1 cellular context compared by ENCODE assay signal in the genomic region with DNA sequence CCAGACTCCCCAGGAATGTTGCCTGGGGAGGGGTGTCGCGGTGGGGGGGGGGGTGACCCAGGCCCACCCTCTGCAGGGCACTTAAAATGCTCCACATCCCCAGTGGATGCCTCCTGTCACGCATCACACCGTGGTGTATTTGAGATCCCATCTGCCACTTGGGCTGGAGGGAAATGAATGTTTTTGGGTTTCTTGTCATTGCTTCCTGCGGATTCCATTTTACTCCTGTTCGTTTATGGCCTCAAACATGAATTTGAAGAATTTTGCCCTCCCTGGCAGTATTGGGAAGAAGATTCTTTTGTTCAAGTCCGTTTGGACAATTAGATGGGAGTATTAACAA.
TF ChIP-seq lines count a peak whose summit lies in the region.

No MANE protein-coding gene starts in this region.

TF ChIP-seq in SK-N-SH, 30 proteins besides CTCF, POLR2A, EP300 and RAD21 (continued from another document):
- TF ChIP-seq IRF3 (IDR thresholded peaks at IDR 0.05; ENCODE audit: low read depth, low read length) (no peak), REST (IDR thresholded peaks at IDR 0.05; ENCODE audit: low read depth, low read length) (no peak), CHD2 (IDR thresholded peaks at IDR 0.05; ENCODE audit: low read length, partially characterized antibody) (no peak)
